ENCODE assay signal across 8 cellular contexts in genomic region chr19:46746281-46746965, GRCh38. TPM values are rescaled to one million over a fixed set of nuclear protein-coding genes. Genes with fewer than 3 reads are reported as not detected.
DNase-seq lines count a peak whose midpoint lies in the region; ATAC-seq and TF ChIP-seq lines count a peak whose summit lies in the region.

Gene STRN4, minus strand, starts transcription at chr19:46746450. Its CDS starts 20 bp downstream, at chr19:46746430.

- peaks cover 0 to 4% of the 10 kb centered on the region in 2 donors for H3K4me1 ChIP-seq in breast epithelium

- H3K9me3 ChIP-seq in breast epithelium (no peaks in the 10 kb centered on the region), iPS-18c (ENCODE audit: control insufficient read depth, insufficient read depth, low read length) (no peaks in the 10 kb centered on the region)

- H3K27ac ChIP-seq in breast epithelium = peak within 1 kb of the TSS; percentile 91 to 95
- H3K27ac ChIP-seq in skin epidermis = peak within 1 kb of the TSS; percentile 85 to 99 (median 96)

- H3K27me3 ChIP-seq in breast epithelium = no peaks in the 10 kb centered on the region

- TF ChIP-seq CTCF in breast epithelium (IDR thresholded peaks at IDR 0.05) = no peak

- intact Hi-C loops in breast epithelium (cut with DNase I; ENCODE audit: low total_unique reads) = no loop called here

- no peaks in the 10 kb centered on the region for H3K36me3 ChIP-seq in breast epithelium

- ATAC-seq in GM19035 (IDR thresholded peaks at IDR 0.05; ENCODE audit: unreplicated experiment) = peak; percentile 59

- no peak for TF ChIP-seq POLR2A in breast epithelium (IDR thresholded peaks at IDR 0.05)

- DNase-seq in AG20443 (ENCODE audit: low spot score) (peak; percentile 100), KG1 (lab: John Stamatoyannopoulos, UW) (peak; percentile 42), T-helper 9 cell (peak; percentile 58), breast epithelium (ENCODE audit: low spot score in 2 of 2) (no peak), inferior parietal cortex (ENCODE audit: extremely low spot score) (no peak)

- H3K4me3 ChIP-seq in breast epithelium = peak within 1 kb of the TSS; percentile 94 to 99 (median 94)
- peak within 1 kb of the TSS; percentile 96 for H3K4me3 ChIP-seq in iPS-18c (ENCODE audit: insufficient read depth, low read depth, low read length)
- peak within 1 kb of the TSS; percentile 88 to 100 (median 98) for H3K4me3 ChIP-seq in skin epidermis

RNA-seq across cellular contexts. Expression of gene STRN4, which starts in this region (rescaled TPM):
- total RNA-seq in breast epithelium = 10 to 100 TPM; 45.0 to 57.0 (median 53.7) TPM

Comparison
In these comparisons a context has a peak if more than half of its experiments do, and no peak if none do; other contexts are left out.
1. DNase-seq: peak in AG20443 (single experiment), KG1 (single experiment) and T-helper 9 cell (single experiment); none in breast epithelium (0 of 2) and inferior parietal cortex (single experiment).
2. Peak in every context shown above with its lines, with median percentiles within 50 percentile points of each other: H3K4me3 ChIP-seq.